ENCODE assay signal across 8 cellular contexts in genomic region chr1:10430216-10431064, GRCh38. TPM values are rescaled to one million over a fixed set of nuclear protein-coding genes. Genes with fewer than 3 reads are reported as not detected.
A peak's percentile ranks its signal among the peaks of the same experiment; 100 is the strongest.
DNase-seq lines count a peak whose midpoint lies in the region; ATAC-seq, FAIRE-seq and TF ChIP-seq lines count a peak whose summit lies in the region.

CENPS (plus strand) TSS chr1:10430433; CDS start chr1:10430518, 85 bp downstream.

- FAIRE-seq in urothelium cell line (lab: Jason Lieb, UNC): no peak

- ATAC-seq in HG02798 (IDR thresholded peaks at IDR 0.05; ENCODE audit: poor library complexity, unreplicated experiment) (peak; percentile 89), T-helper 17 cell (peak; percentile 85)

- no peaks in the 10 kb centered on the region for H3K9me3 ChIP-seq in T-helper 17 cell (ENCODE audit: control insufficient read depth, low read length, poor library complexity, severe bottlenecking)
- H3K9me3 ChIP-seq in right atrium auricular region: no peaks in the 10 kb centered on the region

- DNase-seq in GM13976 (ENCODE audit: low spot score) (peak; percentile 99), NCI-H1417 treated with DMSO at 0.1 percent for 48 hours (lab: John Stamatoyannopoulos, UW) (peak; percentile 74), T-helper 17 cell (peak; percentile 78 to 88 (median 87)), amygdala (lab: John Stamatoyannopoulos, UW) (peak in 55 of 56 donors; percentile 31 to 98 (median 82)), right atrium auricular region (ENCODE audit: low spot score) (peak; percentile 85), pulmonary artery endothelial cell (ENCODE audit: low read depth, low spot score) (peak; percentile 32), urothelium cell line (ENCODE audit: low spot score) (peak; percentile 98)

- H3K4me1 Mint-ChIP-seq in T-helper 17 cell: peaks cover 16% of the 10 kb centered on the region

- in situ Hi-C loops in GM13976 (cut with MboI; ENCODE audit: low sequenced_read_pairs, unreplicated experiment): loop anchor here (10.0 kb wide), 1 partner anchor 54 kb away; no protein-coding TSS in a partner anchor

- H3K4me3 Mint-ChIP-seq in T-helper 17 cell: peak within 1 kb of the TSS; percentile 94

- H3K4me3 ChIP-seq in right atrium auricular region: peak within 1 kb of the TSS; percentile 53 to 75

- no peaks in the 10 kb centered on the region for H3K27me3 Mint-ChIP-seq in T-helper 17 cell

- H3K4me1 ChIP-seq in right atrium auricular region: peaks cover 0 to 18% of the 10 kb centered on the region in 2 donors

- peak within 1 kb of the TSS; percentile 88 for H3K27ac Mint-ChIP-seq in T-helper 17 cell

- peak within 1 kb of the TSS; percentile 63 to 70 for H3K27ac ChIP-seq in right atrium auricular region

- H3K36me3 ChIP-seq in right atrium auricular region: no peaks in the 10 kb centered on the region

- peak; percentile 98 for TF ChIP-seq CTCF in GM13976 (IDR thresholded peaks at IDR 0.05; ENCODE audit: borderline replicate concordance, control extremely low read depth, extremely low read depth, insufficient read depth, missing control alignments)
- peak; percentile 98 to 99 for TF ChIP-seq CTCF in right atrium auricular region (IDR thresholded peaks at IDR 0.05)

- no peaks in the 10 kb centered on the region for H3K27me3 ChIP-seq in right atrium auricular region

- H3K36me3 Mint-ChIP-seq in T-helper 17 cell (ENCODE audit: low read depth): no peaks in the 10 kb centered on the region

RNA-seq across cellular contexts. Expression of gene CENPS, which starts in this region (rescaled TPM):
- total RNA-seq in T-helper 17 cell (1 to 10 TPM; 3.8 to 6.3 TPM), right atrium auricular region (1 to 10 TPM; 1.9 to 3.4 TPM), pulmonary artery endothelial cell (11.1 and 13.8 TPM in 2 replicates)

Comparison
In these comparisons a context has a peak if more than half of its experiments do, and no peak if none do; other contexts are left out.
1. Peak in every context shown above with its lines: DNase-seq, ATAC-seq, H3K4me3 ChIP-seq and H3K27ac ChIP-seq.
2. DNase-seq: peak in every context shown above with its lines; median percentile 99 in GM13976; 98 in urothelium cell line; 87 in T-helper 17 cell; 85 in right atrium auricular region; 82 in amygdala; 74 in NCI-H1417 treated with DMSO at 0.1 percent for 48 hours; 32 in pulmonary artery endothelial cell.